10 cellular contexts compared by ENCODE assay signal in the genomic region with DNA sequence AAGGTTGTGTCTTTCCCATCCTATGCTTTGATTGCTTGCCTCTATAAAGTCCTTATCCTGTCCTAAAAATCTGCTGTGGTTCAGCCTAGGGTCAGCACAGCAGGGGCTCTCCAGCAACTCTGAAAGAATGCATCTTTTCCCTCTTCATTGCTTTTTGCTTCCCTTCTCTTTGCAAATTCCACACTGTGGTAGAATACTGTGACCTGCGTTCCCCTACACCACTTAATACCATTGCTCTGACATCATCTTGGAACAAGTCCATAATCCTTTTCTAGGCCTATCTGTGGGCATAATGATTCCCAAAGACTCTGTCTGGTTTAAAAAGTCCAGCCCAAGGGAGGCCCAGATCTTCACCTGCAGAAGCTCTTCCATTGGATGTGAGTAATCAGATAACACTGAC.
DNase-seq lines count a peak whose midpoint lies in the region; ATAC-seq and TF ChIP-seq lines count a peak whose summit lies in the region.
"Had no signal": no experiment of that assay in that cellular context is flagged by ENCODE, and none has a peak within 500 bp of the region (broad histone marks: within the 10 kb centered on the region; RNA-seq: fewer than 3 reads in every experiment).

No MANE protein-coding gene starts in this region.

- H3K4me1 ChIP-seq in gastroesophageal sphincter = peaks cover 0 to 21% (median 5%) of the 10 kb centered on the region in 3 donors
- peaks cover 12% of the 10 kb centered on the region for H3K4me1 ChIP-seq in stomach smooth muscle (ENCODE audit: control insufficient read depth, insufficient read depth, low read length)

- H3K27me3 ChIP-seq in gastroesophageal sphincter (no peaks in the 10 kb centered on the region), stomach smooth muscle (ENCODE audit: control insufficient read depth in 1 of 2, insufficient read depth in 2 of 2, low read length in 2 of 2) (no peaks in the 10 kb centered on the region)

- 13 to 67% methylated on average over 1 of the region's 1 CpG for WGBS in gastroesophageal sphincter (ENCODE audit: low coverage in 1 of 2), 2 donors

- no peak for TF ChIP-seq CTCF in gastroesophageal sphincter (IDR thresholded peaks at IDR 0.05)

- DNase-seq in HCEC 1CT = peak; percentile 69
- DNase-seq in T1000 (lab: John Stamatoyannopoulos, UW) = peak; percentile 1
- no peak for DNase-seq in CD1c-positive myeloid dendritic cell (ENCODE audit: extremely low spot score)
- DNase-seq in NAMALWA (ENCODE audit: low spot score) = no peak
- DNase-seq: NCI-H1930 had no signal

- peak overlapping the region in 3 of 4 donors; percentile 36 to 54 (median 43) for H3K27ac ChIP-seq in gastroesophageal sphincter
- H3K27ac ChIP-seq in stomach smooth muscle (ENCODE audit: low read length) = peak overlapping the region; percentile 31
- H3K27ac ChIP-seq: neutrophil, SK-N-MC had no signal

- TF ChIP-seq POLR2A in gastroesophageal sphincter (IDR thresholded peaks at IDR 0.05) = no peak

- H3K4me3 ChIP-seq in gastroesophageal sphincter (no peak overlapping the region), stomach smooth muscle (ENCODE audit: low read length in 2 of 2) (no peak overlapping the region)
- H3K4me3 ChIP-seq: SK-N-MC had no signal

- no peak overlapping the region for H3K9ac ChIP-seq in stomach smooth muscle (ENCODE audit: low read length in 2 of 2)

- TF ChIP-seq EP300 in gastroesophageal sphincter (IDR thresholded peaks at IDR 0.05) = no peak

- ATAC-seq in gastroesophageal sphincter (no peak), GM19455 (IDR thresholded peaks at IDR 0.05; ENCODE audit: unreplicated experiment) (no peak)

- no peaks in the 10 kb centered on the region for H3K9me3 ChIP-seq in gastroesophageal sphincter
- no peaks in the 10 kb centered on the region for H3K9me3 ChIP-seq in stomach smooth muscle (ENCODE audit: control insufficient read depth in 2 of 2, low read length in 2 of 2)
- H3K9me3 ChIP-seq: neutrophil had no signal

- H3K36me3 ChIP-seq in gastroesophageal sphincter = peaks cover 0 to 81% of the 10 kb centered on the region in 2 donors
- peaks cover 30 to 31% of the 10 kb centered on the region in 2 donors for H3K36me3 ChIP-seq in stomach smooth muscle (ENCODE audit: control insufficient read depth in 2 of 2, insufficient read depth in 2 of 2, low read length in 2 of 2)
- H3K36me3 ChIP-seq: neutrophil had no signal

Comparison
In these comparisons a context has a peak if more than half of its experiments do, and no peak if none do; other contexts are left out.
1. DNase-seq: peak in HCEC 1CT (single experiment) and T1000 (single experiment); none in CD1c-positive myeloid dendritic cell (single experiment) and NAMALWA (single experiment).